Comparison of ENCODE assay signal across 1 cellular context in genomic region chr1:9111957-9112356, GRCh38.
A peak's percentile ranks its signal among the peaks of the same experiment; 100 is the strongest.
TF ChIP-seq lines count a peak whose summit lies in the region.

No MANE protein-coding gene starts in this region.

TF ChIP-seq in HepG2, 621 proteins besides CTCF, POLR2A, EP300 and RAD21 (continued from another document and continues in another):
- TF ChIP-seq ZBTB26 (CRISPR knock-in tag; IDR thresholded peaks at IDR 0.05; ENCODE audit: borderline replicate concordance) (0 out of 2 replicates have a peak, but pooled peaks have one; percentile 41), ZNF609 (CRISPR knock-in tag; IDR thresholded peaks at IDR 0.05; ENCODE audit: borderline replicate concordance) (no peak), ZBTB21 (CRISPR knock-in tag; IDR thresholded peaks at IDR 0.05) (no peak), PATZ1 (CRISPR knock-in tag; IDR thresholded peaks at IDR 0.05) (peak; percentile 47; the same call in 1 of the 2 replicates), ZNF841 (CRISPR knock-in tag; IDR thresholded peaks at IDR 0.05; ENCODE audit: borderline replicate concordance) (no peak), SP140L (CRISPR knock-in tag; IDR thresholded peaks at IDR 0.05; ENCODE audit: borderline replicate concordance) (no peak), ZNF564 (CRISPR knock-in tag; IDR thresholded peaks at IDR 0.05) (no peak), ZNF598 (CRISPR knock-in tag; IDR thresholded peaks at IDR 0.05; ENCODE audit: borderline replicate concordance) (no peak), HHEX (CRISPR knock-in tag; IDR thresholded peaks at IDR 0.05) (no peak), RARG (CRISPR knock-in tag; IDR thresholded peaks at IDR 0.05; ENCODE audit: low read depth) (no peak), TCF12 (IDR thresholded peaks at IDR 0.05) (no peak), TCF12 (CRISPR knock-in tag; IDR thresholded peaks at IDR 0.05) (no peak), ZNF263 (CRISPR knock-in tag; IDR thresholded peaks at IDR 0.05) (no peak), GLMP (CRISPR knock-in tag; IDR thresholded peaks at IDR 0.05; ENCODE audit: borderline replicate concordance) (no peak), ZNF737 (CRISPR knock-in tag; IDR thresholded peaks at IDR 0.05; ENCODE audit: borderline replicate concordance) (no peak), HNF4G (IDR thresholded peaks at IDR 0.05; ENCODE audit: borderline replicate concordance, low read depth, low read length) (0 out of 2 replicates have a peak, but pooled peaks have one; percentile 6), HNF4G (CRISPR knock-in tag; IDR thresholded peaks at IDR 0.05; ENCODE audit: borderline replicate concordance, low read depth) (no peak), HNRNPLL (IDR thresholded peaks at IDR 0.05; ENCODE audit: low read depth, low read length, poor library complexity, severe bottlenecking) (no peak), BCL6 (CRISPR knock-in tag; IDR thresholded peaks at IDR 0.05) (no peak), CENPT (CRISPR knock-in tag; IDR thresholded peaks at IDR 0.05; ENCODE audit: low read depth) (no peak), CEBPG (CRISPR knock-in tag; IDR thresholded peaks at IDR 0.05) (no peak), FOXP1 (IDR thresholded peaks at IDR 0.05) (no peak), FOXP1 (CRISPR knock-in tag; IDR thresholded peaks at IDR 0.05) (0 out of 2 replicates have a peak, but pooled peaks have one; percentile 31), TCF7 (IDR thresholded peaks at IDR 0.05; ENCODE audit: low read depth) (no peak), CAMTA2 (CRISPR knock-in tag; IDR thresholded peaks at IDR 0.05; ENCODE audit: borderline replicate concordance) (no peak), HMG20B (CRISPR knock-in tag; conservative IDR thresholded peaks at IDR 0.05) (no peak), SSRP1 (CRISPR knock-in tag; IDR thresholded peaks at IDR 0.05) (0 out of 2 replicates have a peak, but pooled peaks have one; percentile 30), TBP (CRISPR knock-in tag; IDR thresholded peaks at IDR 0.05) (no peak), ZBTB46 (CRISPR knock-in tag; IDR thresholded peaks at IDR 0.05; ENCODE audit: borderline replicate concordance) (no peak), BORCS8-MEF2B (CRISPR knock-in tag; IDR thresholded peaks at IDR 0.05) (no peak), ZNF879 (CRISPR knock-in tag; IDR thresholded peaks at IDR 0.05) (no peak), GLI4 (CRISPR knock-in tag; IDR thresholded peaks at IDR 0.05; ENCODE audit: borderline replicate concordance) (0 out of 2 replicates have a peak, but pooled peaks have one; percentile 31), HNRNPH1 (optimal IDR thresholded peaks at IDR 0.05; ENCODE audit: low read depth, low read length) (no peak), ZNF138 (CRISPR knock-in tag; IDR thresholded peaks at IDR 0.05; ENCODE audit: low read depth) (no peak), ZNF121 (CRISPR knock-in tag; IDR thresholded peaks at IDR 0.05) (no peak), SIX1 (CRISPR knock-in tag; IDR thresholded peaks at IDR 0.05; ENCODE audit: borderline replicate concordance) (no peak), ATF2 (CRISPR knock-in tag; IDR thresholded peaks at IDR 0.05) (no peak), IKZF4 (CRISPR knock-in tag; IDR thresholded peaks at IDR 0.05; ENCODE audit: borderline replicate concordance, low read depth, not compliant biosample characterization) (no peak), ZC3H4 (CRISPR knock-in tag; IDR thresholded peaks at IDR 0.05; ENCODE audit: borderline replicate concordance) (no peak), ZNF260 (CRISPR knock-in tag; IDR thresholded peaks at IDR 0.05; ENCODE audit: borderline replicate concordance, low read depth) (no peak), SRSF1 (optimal IDR thresholded peaks at IDR 0.05; ENCODE audit: low read depth, low read length) (no peak), ZNF274 (CRISPR knock-in tag; IDR thresholded peaks at IDR 0.05) (peak; percentile 56; the same call in 1 of the 2 replicates), NFKB2 (CRISPR knock-in tag; IDR thresholded peaks at IDR 0.05; ENCODE audit: borderline replicate concordance) (0 out of 2 replicates have a peak, but pooled peaks have one; percentile 9), TOPORS (CRISPR knock-in tag; IDR thresholded peaks at IDR 0.05) (no peak), ZBTB4 (CRISPR knock-in tag; IDR thresholded peaks at IDR 0.05; ENCODE audit: borderline replicate concordance) (no peak), RELA (CRISPR knock-in tag; IDR thresholded peaks at IDR 0.05) (no peak), ZSCAN20 (CRISPR knock-in tag; IDR thresholded peaks at IDR 0.05; ENCODE audit: borderline replicate concordance) (no peak), HDAC1 (CRISPR knock-in tag; IDR thresholded peaks at IDR 0.05) (no peak), HNRNPL (IDR thresholded peaks at IDR 0.05; ENCODE audit: low read depth, low read length) (0 out of 2 replicates have a peak, but pooled peaks have one; percentile 35), ZBTB38 (CRISPR knock-in tag; IDR thresholded peaks at IDR 0.05) (peak; percentile 76), ZNF839 (CRISPR knock-in tag; IDR thresholded peaks at IDR 0.05; ENCODE audit: borderline replicate concordance) (no peak), TAF15 (IDR thresholded peaks at IDR 0.05; ENCODE audit: low read depth, low read length, poor library complexity, severe bottlenecking) (no peak), DRAP1 (CRISPR knock-in tag; IDR thresholded peaks at IDR 0.05) (no peak), HOXA3 (CRISPR knock-in tag; IDR thresholded peaks at IDR 0.05) (no peak), MEIS2 (CRISPR knock-in tag; IDR thresholded peaks at IDR 0.05) (no peak), ZNF414 (CRISPR knock-in tag; IDR thresholded peaks at IDR 0.05) (no peak), ZNF768 (CRISPR knock-in tag; IDR thresholded peaks at IDR 0.05) (no peak)
